ENCODE assay signal across 11 cellular contexts in the genomic region with DNA sequence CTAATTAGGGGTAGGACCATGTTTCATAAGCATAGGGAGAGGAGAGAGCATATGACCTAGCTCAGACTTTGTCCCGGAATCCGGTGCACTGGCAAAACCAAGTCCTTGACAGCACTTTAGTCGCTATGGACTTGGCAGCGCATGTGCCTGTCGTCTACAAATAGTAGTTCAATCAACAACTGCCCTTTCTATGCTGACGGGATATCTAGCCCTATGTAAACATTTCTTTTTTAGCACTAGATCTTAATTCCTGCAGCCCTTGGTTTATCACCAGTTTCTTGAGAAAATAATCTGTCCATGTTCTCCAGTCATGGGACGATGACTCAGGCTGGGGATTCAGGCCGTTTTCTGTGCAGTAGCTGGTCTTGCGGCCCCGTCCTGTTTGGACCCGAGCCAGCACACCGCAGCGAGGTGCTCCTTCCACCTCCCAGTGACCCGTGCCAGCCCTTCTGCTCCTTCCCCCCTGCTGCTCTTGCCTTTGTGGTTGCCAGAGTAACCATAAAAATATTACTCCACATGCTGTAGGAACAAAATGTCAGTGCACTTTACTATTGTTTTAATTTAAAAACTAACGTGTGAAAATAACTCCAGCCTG. TPM values are rescaled to one million over a fixed set of nuclear protein-coding genes. Genes with fewer than 3 reads are reported as not detected.
A peak's percentile ranks its signal among the peaks of the same experiment; 100 is the strongest.
DNase-seq lines count a peak whose midpoint lies in the region; ATAC-seq and TF ChIP-seq lines count a peak whose summit lies in the region.
"Had no signal": no experiment of that assay in that cellular context is flagged by ENCODE, and none has a peak within 500 bp of the region (broad histone marks: within the 10 kb centered on the region; RNA-seq: fewer than 3 reads in every experiment).

No MANE protein-coding gene starts in this region.

- no peak for TF ChIP-seq CTCF in esophagus muscularis mucosa (IDR thresholded peaks at IDR 0.05)
- no peak for TF ChIP-seq CTCF in osteocyte (IDR thresholded peaks at IDR 0.05)

- H3K36me3 ChIP-seq in esophagus muscularis mucosa = no peaks in the 10 kb centered on the region

- no peak for ATAC-seq in HG03139 (IDR thresholded peaks at IDR 0.05; ENCODE audit: unreplicated experiment)
- no peak for ATAC-seq in HG02852 (IDR thresholded peaks at IDR 0.05; ENCODE audit: unreplicated experiment)

- 38% methylated on average over 12 of the region's 15 CpGs for WGBS in esophagus muscularis mucosa

- peak overlapping the region; percentile 12 to 41 (median 30) for H3K4me3 ChIP-seq in esophagus muscularis mucosa
- H3K4me3 ChIP-seq: dorsolateral prefrontal cortex had no signal

- no peak overlapping the region for H3K4me3 Mint-ChIP-seq in osteocyte (ENCODE audit: unreplicated experiment)

- H3K4me1 Mint-ChIP-seq in osteocyte (ENCODE audit: unreplicated experiment) = peaks cover 22% of the 10 kb centered on the region

- H3K4me1 ChIP-seq in esophagus muscularis mucosa = peaks cover 6 to 41% (median 28%) of the 10 kb centered on the region in 4 donors

- H3K27me3 ChIP-seq in esophagus muscularis mucosa = no peaks in the 10 kb centered on the region
- H3K27me3 ChIP-seq: dorsolateral prefrontal cortex had no signal

- peaks cover 5% of the 10 kb centered on the region for H3K9me3 Mint-ChIP-seq in osteocyte (ENCODE audit: unreplicated experiment)

- H3K36me3 Mint-ChIP-seq in osteocyte (ENCODE audit: unreplicated experiment) = no peaks in the 10 kb centered on the region

- H3K27ac Mint-ChIP-seq in osteocyte (ENCODE audit: unreplicated experiment) = peak overlapping the region; percentile 86

- peaks cover 15% of the 10 kb centered on the region for H3K27me3 Mint-ChIP-seq in osteocyte (ENCODE audit: unreplicated experiment)

- no peak for TF ChIP-seq POLR2A in esophagus muscularis mucosa (IDR thresholded peaks at IDR 0.05; ENCODE audit: low read depth)

- no peaks in the 10 kb centered on the region for H3K9me3 ChIP-seq in esophagus muscularis mucosa

- DNase-seq in EL (peak; percentile 3), OCI-M1 (lab: John Stamatoyannopoulos, UW) (peak; percentile 52), esophagus muscularis mucosa (ENCODE audit: extremely low spot score) (no peak), osteocyte (ENCODE audit: extremely low spot score, unreplicated experiment) (peak; percentile 91), GM03348 (ENCODE audit: low spot score) (no peak), D341Med (ENCODE audit: low spot score) (no peak)
- DNase-seq: stimulated activated CD4-positive, alpha-beta T cell treated with anti-CD3 and anti-CD28 coated beads, Interleukin-1b, Interleukin-23, amount 100 ng/mL, for 48 hours had no signal

- intact Hi-C loops in esophagus muscularis mucosa (cut with DNase I) = no loop called here

- TF ChIP-seq EP300 in esophagus muscularis mucosa (IDR thresholded peaks at IDR 0.05) = peak; percentile 60

- H3K27ac ChIP-seq in esophagus muscularis mucosa (replicated peaks in 1 of 4) = peak overlapping the region; percentile 85 to 94 (median 88)

RNA-seq across cellular contexts. Expression of gene MT1HL1, which starts 8.6 kb away (rescaled TPM):
- total RNA-seq in esophagus muscularis mucosa (not detected), osteocyte (not detected in 2 replicates)
- total RNA-seq: dorsolateral prefrontal cortex, lower leg skin had no signal

RNA-seq across cellular contexts. Expression of gene RYR2, which starts 29.1 kb away (rescaled TPM):
- 10 to 100 TPM; 29.8 to 56.3 (median 38.9) TPM for total RNA-seq in esophagus muscularis mucosa
- total RNA-seq in osteocyte = 0.03 and 0.05 TPM in 2 replicates

Comparison
In these comparisons a context has a peak if more than half of its experiments do, and no peak if none do; other contexts are left out.
1. DNase-seq: peak in EL (single experiment), OCI-M1 (single experiment) and osteocyte (single experiment); none in esophagus muscularis mucosa (single experiment), GM03348 (single experiment) and D341Med (single experiment).
2. RNA of gene RYR2, which starts 29.1 kb away (total RNA-seq): 29.8 to 56.3 TPM in esophagus muscularis mucosa; 0.03 to 0.05 TPM in osteocyte; every median in the first group is over 10 times any median in the second.